ENCODE assay signal across 21 cellular contexts in the genomic region with DNA sequence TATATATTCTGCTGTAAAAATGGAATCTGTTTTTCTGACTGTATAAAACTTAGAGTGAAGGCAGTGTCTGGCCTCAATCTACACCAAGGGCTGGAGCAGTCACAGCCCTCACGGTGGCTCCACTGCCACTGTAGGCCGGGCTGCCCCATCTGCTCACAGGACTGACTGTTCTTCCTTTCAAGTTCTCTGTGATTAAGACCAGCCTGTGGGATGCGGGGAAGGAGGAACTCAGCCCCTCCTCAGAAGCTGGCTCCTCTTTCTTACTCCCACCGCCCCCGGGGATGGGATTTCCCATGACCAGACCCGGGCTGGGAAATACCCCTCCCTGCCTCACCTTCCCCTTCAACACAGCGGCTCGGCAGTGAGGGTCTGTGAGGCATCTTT.
DNase-seq lines count a peak whose midpoint lies in the region; ATAC-seq and TF ChIP-seq lines count a peak whose summit lies in the region.
"Had no signal": no experiment of that assay in that cellular context is flagged by ENCODE, and none has a peak within 500 bp of the region (broad histone marks: within the 10 kb centered on the region; RNA-seq: fewer than 3 reads in every experiment).

No MANE protein-coding gene starts in this region.

- peak overlapping the region; percentile 68 for H3K27ac ChIP-seq in left ventricle myocardium inferior (replicated peaks)
- peak overlapping the region; percentile 14 to 59 (median 32) for H3K27ac ChIP-seq in transverse colon
- H3K27ac ChIP-seq in ascending aorta: no peak overlapping the region
- H3K27ac ChIP-seq: 22Rv1 had no signal

- no peaks in the 10 kb centered on the region for H3K27me3 Mint-ChIP-seq in activated CD8-positive, alpha-beta T cell treated with anti-CD3 and anti-CD28 coated beads, Interleukin-2, amount 10 ng/mL, durations not matched to agents 7 days and 5 days (ENCODE audit: low read depth)
- H3K27me3 Mint-ChIP-seq in activated CD8-positive, alpha-beta T cell treated with anti-CD3 and anti-CD28 coated beads for 36 hours: peaks cover 10% of the 10 kb centered on the region
- H3K27me3 Mint-ChIP-seq in osteocyte (ENCODE audit: unreplicated experiment): no peaks in the 10 kb centered on the region

- peak; percentile 5 for DNase-seq in activated CD8-positive, alpha-beta T cell treated with anti-CD3 and anti-CD28 coated beads, Interleukin-2, amount 10 ng/mL, durations not matched to agents 7 days and 5 days
- DNase-seq in activated CD8-positive, alpha-beta T cell treated with anti-CD3 and anti-CD28 coated beads for 36 hours: no peak
- DNase-seq in left ventricle myocardium inferior (no peak), osteocyte (ENCODE audit: extremely low spot score, unreplicated experiment) (no peak), transverse colon (no peak), KBM-7 (no peak), ascending aorta (ENCODE audit: low spot score in 2 of 2) (no peak)
- DNase-seq: activated CD4-positive, CD25-positive, alpha-beta regulatory T cell treated with anti-CD3 and anti-CD28 coated beads, Interleukin-2, amount 50 U/mL, for 72 hours; activated gamma-delta T cell; amygdala; BE2C; HCEC 1CT; kidney glomerular epithelial cell; mucosa of descending colon; NCI-H146; NCI-H2171 treated with DMSO at 0.1 percent for 48 hours; NCI-H748 treated with DMSO at 0.1 percent for 48 hours; stimulated activated CD4-positive, alpha-beta T cell treated with anti-CD3 and anti-CD28 coated beads, Interleukin-2, amount 100 ng/mL, for 48 hours had no signal

- no peaks in the 10 kb centered on the region for H3K9me3 ChIP-seq in left ventricle myocardium inferior (replicated peaks)
- H3K9me3 ChIP-seq in transverse colon: no peaks in the 10 kb centered on the region
- no peaks in the 10 kb centered on the region for H3K9me3 ChIP-seq in ascending aorta
- H3K9me3 ChIP-seq: BE2C, mucosa of descending colon had no signal

- no peak overlapping the region for H3K27ac Mint-ChIP-seq in activated CD8-positive, alpha-beta T cell treated with anti-CD3 and anti-CD28 coated beads, Interleukin-2, amount 10 ng/mL, durations not matched to agents 7 days and 5 days
- no peak overlapping the region for H3K27ac Mint-ChIP-seq in activated CD8-positive, alpha-beta T cell treated with anti-CD3 and anti-CD28 coated beads for 36 hours
- peak overlapping the region; percentile 41 for H3K27ac Mint-ChIP-seq in osteocyte (ENCODE audit: unreplicated experiment)
- H3K27ac Mint-ChIP-seq: T-helper 2 cell treated with Interferon-gamma antibody and Interleukin-4, amounts not matched to agents 5 μg/mL and 100 μg/mL, for 36 hours had no signal

- WGBS in transverse colon (ENCODE audit: low coverage in 1 of 2), 2 donors: 17 to 77% methylated on average over 2 to 8 of the region's 8 CpGs

- no peak for TF ChIP-seq EP300 in transverse colon (IDR thresholded peaks at IDR 0.05; ENCODE audit: low read depth)

- H3K9me3 Mint-ChIP-seq in activated CD8-positive, alpha-beta T cell treated with anti-CD3 and anti-CD28 coated beads, Interleukin-2, amount 10 ng/mL, durations not matched to agents 7 days and 5 days (ENCODE audit: insufficient read depth): no peaks in the 10 kb centered on the region
- H3K9me3 Mint-ChIP-seq in activated CD8-positive, alpha-beta T cell treated with anti-CD3 and anti-CD28 coated beads for 36 hours: no peaks in the 10 kb centered on the region
- no peaks in the 10 kb centered on the region for H3K9me3 Mint-ChIP-seq in osteocyte (ENCODE audit: unreplicated experiment)

- in situ Hi-C loops in transverse colon (cut with MboI; ENCODE audit: low pct_ligation_motif_present in 1 of 4, low pct_unique_long_range_greater_than_20kb in 1 of 4, low sequenced_read_pairs in 3 of 4) (no loop called here), KBM-7 (cut with MboI; ENCODE audit: low pct_unique_long_range_greater_than_20kb, low sequenced_read_pairs) (no loop called here)

- H3K4me1 ChIP-seq in left ventricle myocardium inferior (no peaks in the 10 kb centered on the region), transverse colon (peaks cover 0 to 1% (median 0%) of the 10 kb centered on the region in 4 donors), ascending aorta (no peaks in the 10 kb centered on the region)
- H3K4me1 ChIP-seq: BE2C had no signal

- H3K36me3 ChIP-seq in left ventricle myocardium inferior (no peaks in the 10 kb centered on the region), transverse colon (no peaks in the 10 kb centered on the region), ascending aorta (no peaks in the 10 kb centered on the region)
- H3K36me3 ChIP-seq: BE2C had no signal

- no peaks in the 10 kb centered on the region for H3K36me3 Mint-ChIP-seq in activated CD8-positive, alpha-beta T cell treated with anti-CD3 and anti-CD28 coated beads, Interleukin-2, amount 10 ng/mL, durations not matched to agents 7 days and 5 days (ENCODE audit: low read depth)
- H3K36me3 Mint-ChIP-seq in activated CD8-positive, alpha-beta T cell treated with anti-CD3 and anti-CD28 coated beads for 36 hours (ENCODE audit: low read depth): no peaks in the 10 kb centered on the region
- H3K36me3 Mint-ChIP-seq in osteocyte (ENCODE audit: unreplicated experiment): no peaks in the 10 kb centered on the region

- H3K4me1 Mint-ChIP-seq in activated CD8-positive, alpha-beta T cell treated with anti-CD3 and anti-CD28 coated beads, Interleukin-2, amount 10 ng/mL, durations not matched to agents 7 days and 5 days (ENCODE audit: low read depth): no peaks in the 10 kb centered on the region
- H3K4me1 Mint-ChIP-seq in activated CD8-positive, alpha-beta T cell treated with anti-CD3 and anti-CD28 coated beads for 36 hours (ENCODE audit: low read depth): no peaks in the 10 kb centered on the region
- H3K4me1 Mint-ChIP-seq in osteocyte (ENCODE audit: unreplicated experiment): peaks cover 36% of the 10 kb centered on the region

- H3K4me3 ChIP-seq in left ventricle myocardium inferior (no peak overlapping the region), transverse colon (no peak overlapping the region), ascending aorta (no peak overlapping the region)
- H3K4me3 ChIP-seq: mucosa of descending colon had no signal

- CTCF ChIA-PET in activated CD8-positive, alpha-beta T cell treated with anti-CD3 and anti-CD28 coated beads, Interleukin-2, amount 10 ng/mL, durations not matched to agents 7 days and 5 days (lab: Charles Lee): interaction anchor here (1.3 kb wide), 1 partner anchor 70 kb away, joined by 3 read pairs; no protein-coding TSS in a partner anchor
- CTCF ChIA-PET in activated CD8-positive, alpha-beta T cell treated with anti-CD3 and anti-CD28 coated beads for 36 hours (lab: Charles Lee): interaction anchor here (1.4 kb wide), 1 partner anchor 26 kb away, joined by 4 read pairs; no protein-coding TSS in a partner anchor

- H3K4me3 Mint-ChIP-seq in activated CD8-positive, alpha-beta T cell treated with anti-CD3 and anti-CD28 coated beads, Interleukin-2, amount 10 ng/mL, durations not matched to agents 7 days and 5 days: no peak overlapping the region
- H3K4me3 Mint-ChIP-seq in activated CD8-positive, alpha-beta T cell treated with anti-CD3 and anti-CD28 coated beads for 36 hours: no peak overlapping the region
- no peak overlapping the region for H3K4me3 Mint-ChIP-seq in osteocyte (ENCODE audit: unreplicated experiment)
- H3K4me3 Mint-ChIP-seq: T-helper 2 cell treated with Interferon-gamma antibody and Interleukin-4, amounts not matched to agents 5 μg/mL and 100 μg/mL, for 36 hours had no signal

- no peak for ATAC-seq in activated CD8-positive, alpha-beta T cell treated with anti-CD3 and anti-CD28 coated beads, Interleukin-2, amount 10 ng/mL, durations not matched to agents 7 days and 5 days
- no peak for ATAC-seq in activated CD8-positive, alpha-beta T cell treated with anti-CD3 and anti-CD28 coated beads for 36 hours
- no peak for ATAC-seq in HG02852 (IDR thresholded peaks at IDR 0.05; ENCODE audit: unreplicated experiment)
- ATAC-seq: mucosa of descending colon had no signal

- H3K27me3 ChIP-seq in left ventricle myocardium inferior (ENCODE audit: low read depth) (no peaks in the 10 kb centered on the region), transverse colon (no peaks in the 10 kb centered on the region), ascending aorta (no peaks in the 10 kb centered on the region)
- H3K27me3 ChIP-seq: BE2C had no signal

- intact Hi-C loops in activated CD8-positive, alpha-beta T cell treated with anti-CD3 and anti-CD28 coated beads for 36 hours (cut with micrococcal nuclease): no loop called here
- intact Hi-C loops in left ventricle myocardium inferior (cut with micrococcal nuclease): no loop called here
- intact Hi-C loops in transverse colon (cut with DNase I; ENCODE audit: low total_unique reads): no loop called here
- intact Hi-C loops in ascending aorta (cut with DNase I): no loop called here

- no peak for TF ChIP-seq POLR2A in transverse colon (IDR thresholded peaks at IDR 0.05)

- TF ChIP-seq CTCF in activated CD8-positive, alpha-beta T cell treated with anti-CD3 and anti-CD28 coated beads for 36 hours (IDR thresholded peaks at IDR 0.05): no peak
- TF ChIP-seq CTCF in left ventricle myocardium inferior (IDR thresholded peaks at IDR 0.05; ENCODE audit: borderline replicate concordance): no peak
- TF ChIP-seq CTCF in osteocyte (IDR thresholded peaks at IDR 0.05): no peak
- TF ChIP-seq CTCF in transverse colon (IDR thresholded peaks at IDR 0.05): no peak
- TF ChIP-seq CTCF in ascending aorta (IDR thresholded peaks at IDR 0.05): no peak

- POLR2A ChIA-PET in activated CD8-positive, alpha-beta T cell treated with anti-CD3 and anti-CD28 coated beads, Interleukin-2, amount 10 ng/mL, durations not matched to agents 7 days and 5 days (lab: Charles Lee): no interaction called here
- POLR2A ChIA-PET in activated CD8-positive, alpha-beta T cell treated with anti-CD3 and anti-CD28 coated beads for 36 hours (lab: Charles Lee): no interaction called here

Comparison
In these comparisons a context has a peak if more than half of its experiments do, and no peak if none do; other contexts are left out.
1. H3K27ac ChIP-seq: peak in left ventricle myocardium inferior (single experiment) and transverse colon (4 of 4); none in ascending aorta (0 of 2).